Comparison of ENCODE assay signal across 8 cellular contexts in genomic region chr6:157763894-157764345, GRCh38. TPM values are rescaled to one million over a fixed set of nuclear protein-coding genes. Genes with fewer than 3 reads are reported as not detected.
DNase-seq lines count a peak whose midpoint lies in the region; ATAC-seq and TF ChIP-seq lines count a peak whose summit lies in the region.

No MANE protein-coding gene starts in this region.

- WGBS in thymus = 13% methylated on average over 5 of the region's 5 CpGs

- H3K9me3 ChIP-seq in fibroblast of lung (ENCODE audit: control insufficient read depth, insufficient read depth, low read depth, low read length) (no peaks in the 10 kb centered on the region), thymus (ENCODE audit: control insufficient read depth) (no peaks in the 10 kb centered on the region), A673 (ENCODE audit: low read depth, low read length, poor library complexity, severe bottlenecking) (no peaks in the 10 kb centered on the region)

- H3K36me3 ChIP-seq in ACC112 (ENCODE audit: insufficient read depth, low read length) (no peaks in the 10 kb centered on the region), fibroblast of lung (ENCODE audit: control insufficient read depth, insufficient read depth, low read length) (no peaks in the 10 kb centered on the region), thymus (ENCODE audit: control insufficient read depth, insufficient read depth) (no peaks in the 10 kb centered on the region), A673 (ENCODE audit: insufficient read depth, low read length, poor library complexity, severe bottlenecking) (no peaks in the 10 kb centered on the region)

- TF ChIP-seq CTCF in fibroblast of lung (conservative IDR thresholded peaks at IDR 0.05 in 1 of 2, IDR thresholded peaks at IDR 0.05 in 1 of 2; ENCODE audit: low read depth in 1 of 2, low read length in 2 of 2) (no peak), A673 (conservative IDR thresholded peaks at IDR 0.05; ENCODE audit: low read depth, low read length) (no peak)

- POLR2A ChIA-PET in A673 (lab: Charles Lee; ENCODE audit: low non-redundant PET) = no interaction called here

- DNase-seq in NCI-H526 treated with DMSO at 0.1 percent for 48 hours (lab: John Stamatoyannopoulos, UW) (peak; percentile 96), fibroblast of lung (ENCODE audit: low read depth in 2 of 2) (no peak), A673 (ENCODE audit: low spot score) (no peak), AML-193 (lab: John Stamatoyannopoulos, UW) (no peak), RKO (ENCODE audit: low spot score) (no peak)

- no peaks in the 10 kb centered on the region for H3K27me3 ChIP-seq in ACC112 (ENCODE audit: insufficient read depth, low read length)
- no peaks in the 10 kb centered on the region for H3K27me3 ChIP-seq in fibroblast of lung (ENCODE audit: control insufficient read depth, insufficient read depth, low read length)
- H3K27me3 ChIP-seq in thymus (ENCODE audit: control insufficient read depth, insufficient read depth) = no peaks in the 10 kb centered on the region
- no peaks in the 10 kb centered on the region for H3K27me3 ChIP-seq in A673 (replicated peaks; ENCODE audit: insufficient read depth, low read depth, low read length, poor library complexity)

- no TSS peak for BruUV-seq in A673 (replicated peaks; lab: Mats Ljungman, UMichigan)

- no peak overlapping the region for H3K9ac ChIP-seq in fibroblast of lung (ENCODE audit: insufficient read depth, low read length)

- ATAC-seq in GM21360 (IDR thresholded peaks at IDR 0.05; ENCODE audit: unreplicated experiment) = peak; percentile 18

- H3K4me3 ChIP-seq in ACC112 (ENCODE audit: low read depth, low read length) (peak overlapping the region; percentile 27; the same call in 1 of the 2 replicates), fibroblast of lung (replicated peaks in 1 of 4; ENCODE audit: control extremely low read depth in 1 of 4, insufficient read depth in 1 of 4, low read depth in 3 of 4, low read length in 4 of 4) (peak overlapping the region in 1 of 4 experiments; percentile 8), thymus (ENCODE audit: low read length) (no peak overlapping the region), A673 (ENCODE audit: low read depth, low read length, poor library complexity, severe bottlenecking) (no peak overlapping the region)

- CTCF ChIA-PET in A673 (lab: Charles Lee) = no interaction called here

- H2AFZ ChIP-seq in ACC112 (ENCODE audit: low read length, unreplicated experiment) (no peak overlapping the region), fibroblast of lung (ENCODE audit: low read length) (no peak overlapping the region)

- no peaks in the 10 kb centered on the region for H4K20me1 ChIP-seq in fibroblast of lung (ENCODE audit: control insufficient read depth, extremely low read depth, insufficient read depth, low read length)

- peak overlapping the region; percentile 26 for H3K4me2 ChIP-seq in fibroblast of lung (ENCODE audit: extremely low read depth, insufficient read depth, low read length)

- peaks cover 59% of the 10 kb centered on the region for H3K4me1 ChIP-seq in ACC112 (ENCODE audit: control insufficient read depth, insufficient read depth, low read length, unreplicated experiment)
- H3K4me1 ChIP-seq in fibroblast of lung (ENCODE audit: control insufficient read depth, extremely low read depth, insufficient read depth, low read length) = peaks cover 33% of the 10 kb centered on the region
- H3K4me1 ChIP-seq in thymus (ENCODE audit: control insufficient read depth, insufficient read depth, low read length) = peaks cover 21% of the 10 kb centered on the region
- peaks cover 10% of the 10 kb centered on the region for H3K4me1 ChIP-seq in A673 (ENCODE audit: insufficient read depth, low read length, poor library complexity, severe bottlenecking)

- H3K79me2 ChIP-seq in ACC112 (ENCODE audit: control insufficient read depth, insufficient read depth, low read length, unreplicated experiment) (no peaks in the 10 kb centered on the region), fibroblast of lung (ENCODE audit: control insufficient read depth, insufficient read depth, low read length) (no peaks in the 10 kb centered on the region)

- H3K27ac ChIP-seq in ACC112 (ENCODE audit: low read depth, low read length) (peak overlapping the region; percentile 98), fibroblast of lung (ENCODE audit: insufficient read depth, low read length) (peak overlapping the region; percentile 75), thymus (ENCODE audit: low read depth) (peak overlapping the region; percentile 67), A673 (ENCODE audit: low read depth, low read length, poor library complexity, severe bottlenecking) (no peak overlapping the region)

- intact Hi-C loops in A673 (cut with micrococcal nuclease; ENCODE audit: unreplicated experiment) = no loop called here

RNA-seq across cellular contexts. Expression of gene SNX9, which starts 59.1 kb away (rescaled TPM):
- total RNA-seq in fibroblast of lung (117 and 120 TPM in 2 replicates), A673 (2021) (24.8 and 29.5 TPM in 2 replicates)
- polyA plus RNA-seq in fibroblast of lung (56.8 and 85.2 TPM in 2 replicates), thymus (37.3 TPM)
- polyA plus RNA-seq in fibroblast of lung (2012) = 37.9 and 56.4 TPM in 2 replicates
- 13.5 and 23.2 TPM in 2 replicates for polyA minus RNA-seq in fibroblast of lung (ENCODE audit: low replicate concordance)
